ENCODE assay signal across 16 cellular contexts in genomic region chr2:129753261-129753660, GRCh38.
DNase-seq lines count a peak whose midpoint lies in the region; ATAC-seq and TF ChIP-seq lines count a peak whose summit lies in the region.
"Had no signal": no experiment of that assay in that cellular context is flagged by ENCODE, and none has a peak within 500 bp of the region (broad histone marks: within the 10 kb centered on the region; RNA-seq: fewer than 3 reads in every experiment).

No MANE protein-coding gene starts in this region.

- peak overlapping the region in 1 of 3 experiments; percentile 21; a peak in 2 of 7 replicates for H3K27ac Mint-ChIP-seq in H9
- H3K27ac Mint-ChIP-seq in endodermal cell: peak overlapping the region; percentile 20
- peak overlapping the region; percentile 45 for H3K27ac Mint-ChIP-seq in mesothelial cell of epicardium
- no peak overlapping the region for H3K27ac Mint-ChIP-seq in type B pancreatic cell
- H3K27ac Mint-ChIP-seq: CD4-positive, CD25-positive, alpha-beta regulatory T cell; CD8-positive, alpha-beta memory T cell had no signal

- no peak overlapping the region for H2BK5ac ChIP-seq in H9 (ENCODE audit: insufficient read length, low read length)

- H3K27me3 ChIP-seq in H9 (ENCODE audit: insufficient read depth, low read length) (no peaks in the 10 kb centered on the region), endodermal cell (ENCODE audit: control insufficient read depth, insufficient read depth, low read length, poor library complexity, severe bottlenecking) (no peaks in the 10 kb centered on the region), right lobe of liver (no peaks in the 10 kb centered on the region)
- H3K27me3 ChIP-seq: BE2C had no signal

- H3K4ac ChIP-seq in H9 (ENCODE audit: low read depth, low read length): no peak overlapping the region

- H3K23ac ChIP-seq in H9 (ENCODE audit: insufficient read length, low read depth, low read length): no peak overlapping the region

- no peaks in the 10 kb centered on the region for H3K9me3 ChIP-seq in H9 (ENCODE audit: control insufficient read depth, low read depth, low read length)
- H3K9me3 ChIP-seq in endodermal cell (ENCODE audit: control insufficient read depth, low read length): no peaks in the 10 kb centered on the region
- H3K9me3 ChIP-seq in right lobe of liver: no peaks in the 10 kb centered on the region
- H3K9me3 ChIP-seq: BE2C, Caco-2, HAP-1 had no signal

- no peak overlapping the region for H4K8ac ChIP-seq in H9 (replicated peaks; ENCODE audit: insufficient read length, low read depth, low read length)

- H2BK120ac ChIP-seq in H9 (ENCODE audit: low read depth, low read length, poor library complexity, severe bottlenecking): no peak overlapping the region

- H2AFZ ChIP-seq in H9 (ENCODE audit: low read length): no peak overlapping the region

- H3K4me1 Mint-ChIP-seq in H9 (peaks cover 26 to 27% of the 10 kb centered on the region in 2 experiments), endodermal cell (peaks cover 5% of the 10 kb centered on the region), mesothelial cell of epicardium (peaks cover 46% of the 10 kb centered on the region), type B pancreatic cell (ENCODE audit: unreplicated experiment) (peaks cover 8% of the 10 kb centered on the region)
- H3K4me1 Mint-ChIP-seq: CD4-positive, CD25-positive, alpha-beta regulatory T cell had no signal

- no peak for ATAC-seq in right lobe of liver

- no peak overlapping the region for H3T11ph ChIP-seq in H9 (ENCODE audit: low read length)

- no peak overlapping the region for H3K4me3 Mint-ChIP-seq in H9
- H3K4me3 Mint-ChIP-seq in endodermal cell: no peak overlapping the region
- H3K4me3 Mint-ChIP-seq in mesothelial cell of epicardium: no peak overlapping the region
- no peak overlapping the region for H3K4me3 Mint-ChIP-seq in type B pancreatic cell
- H3K4me3 Mint-ChIP-seq: CD4-positive, CD25-positive, alpha-beta regulatory T cell; CD8-positive, alpha-beta memory T cell had no signal

- no peaks in the 10 kb centered on the region for H4K20me1 ChIP-seq in H9 (ENCODE audit: control insufficient read depth, insufficient read depth, insufficient read length)

- H2BK12ac ChIP-seq in H9 (ENCODE audit: insufficient read length, low read depth, low read length): no peak overlapping the region

- no peaks in the 10 kb centered on the region for H3K23me2 ChIP-seq in H9 (ENCODE audit: insufficient read length, low read depth, low read length, poor library complexity, severe bottlenecking)

- H3K56ac ChIP-seq in H9 (ENCODE audit: insufficient read length, low read depth, low read length): no peak overlapping the region

- H3K36me3 ChIP-seq in endodermal cell (ENCODE audit: control insufficient read depth, insufficient read depth, low read length): no peaks in the 10 kb centered on the region
- no peaks in the 10 kb centered on the region for H3K36me3 ChIP-seq in right lobe of liver
- H3K36me3 ChIP-seq: BE2C, HAP-1 had no signal

- no peaks in the 10 kb centered on the region for H3K79me1 ChIP-seq in H9 (ENCODE audit: insufficient read depth, low read depth, low read length, poor library complexity, severe bottlenecking)

- H3K14ac ChIP-seq in H9 (ENCODE audit: insufficient read depth, low read length): no peak overlapping the region

- H3K4me1 ChIP-seq in H9 (ENCODE audit: insufficient read depth, low read length) (0 out of 2 replicates have a peak, but pooled peaks cover 2% of the 10 kb centered on the region), endodermal cell (ENCODE audit: control insufficient read depth, insufficient read depth, low read length) (no peaks in the 10 kb centered on the region), right lobe of liver (no peaks in the 10 kb centered on the region)
- H3K4me1 ChIP-seq: BE2C, Caco-2 had no signal

- no peak overlapping the region for H2BK20ac ChIP-seq in H9 (ENCODE audit: low read depth, low read length, poor library complexity, severe bottlenecking)

- no peak overlapping the region for H4K91ac ChIP-seq in H9 (ENCODE audit: insufficient read length, low read depth, low read length)

- TF ChIP-seq POLR2A in right lobe of liver (IDR thresholded peaks at IDR 0.05): no peak

- no peaks in the 10 kb centered on the region for H3K79me2 ChIP-seq in H9 (ENCODE audit: insufficient read depth, low read length)

- no peak overlapping the region for H2BK15ac ChIP-seq in H9 (ENCODE audit: low read depth, low read length)

- H3K4me3 ChIP-seq in endodermal cell (ENCODE audit: low read length) (no peak overlapping the region), right lobe of liver (no peak overlapping the region)
- H3K4me3 ChIP-seq: HAP-1 had no signal

- H3K9ac ChIP-seq in H9 (ENCODE audit: extremely low read depth, insufficient read length, low read length) (no peak overlapping the region), endodermal cell (ENCODE audit: extremely low read depth, low read length, poor library complexity, severe bottlenecking) (no peak overlapping the region)

- H3K18ac ChIP-seq in H9 (ENCODE audit: insufficient read length, low read depth, low read length): no peak overlapping the region

- H3K27ac ChIP-seq in H9 (ENCODE audit: insufficient read length, low read depth, low read length) (no peak overlapping the region), endodermal cell (ENCODE audit: low read depth, low read length) (no peak overlapping the region), right lobe of liver (no peak overlapping the region)

- no peak for TF ChIP-seq CTCF in H9 (conservative IDR thresholded peaks at IDR 0.05)
- TF ChIP-seq CTCF in endodermal cell (conservative IDR thresholded peaks at IDR 0.05): no peak
- TF ChIP-seq CTCF in mesothelial cell of epicardium (IDR thresholded peaks at IDR 0.05; ENCODE audit: unreplicated experiment): no peak
- TF ChIP-seq CTCF in type B pancreatic cell (conservative IDR thresholded peaks at IDR 0.05): no peak
- TF ChIP-seq CTCF in right lobe of liver (IDR thresholded peaks at IDR 0.05): no peak

- H2AK5ac ChIP-seq in H9 (ENCODE audit: insufficient read length, low read length): no peak overlapping the region

- H3K36me3 Mint-ChIP-seq in H9 (ENCODE audit: insufficient read depth in 1 of 3, low read depth in 3 of 3) (peaks cover 2 to 5% (median 4%) of the 10 kb centered on the region in 3 experiments; a peak in 2 of 7 replicates), endodermal cell (ENCODE audit: low read depth) (no peaks in the 10 kb centered on the region), mesothelial cell of epicardium (peaks cover 17% of the 10 kb centered on the region), type B pancreatic cell (no peaks in the 10 kb centered on the region)
- H3K36me3 Mint-ChIP-seq: CD4-positive, CD25-positive, alpha-beta regulatory T cell; CD8-positive, alpha-beta memory T cell had no signal

- DNase-seq in H9: peak; percentile 49
- peak; percentile 84 for DNase-seq in endodermal cell
- DNase-seq in mesothelial cell of epicardium (ENCODE audit: low spot score in 2 of 2, unreplicated experiment in 2 of 2): no peak
- peak; percentile 13 for DNase-seq in type B pancreatic cell (ENCODE audit: extremely low spot score, unreplicated experiment)
- no peak for DNase-seq in right lobe of liver
- DNase-seq in HT-29 (ENCODE audit: low spot score): no peak
- DNase-seq in NCI-H146 treated with DMSO at 0.1 percent for 48 hours (lab: John Stamatoyannopoulos, UW; ENCODE audit: unreplicated experiment): no peak
- no peak for DNase-seq in central memory CD4-positive, alpha-beta T cell
- DNase-seq: BE2C; C1 segment of cervical spinal cord; Caco-2; CD4-positive, CD25-positive, alpha-beta regulatory T cell; CD8-positive, alpha-beta memory T cell; GDM1; GOT3 had no signal

- no peak overlapping the region for H3K4me2 ChIP-seq in H9 (ENCODE audit: insufficient read depth, insufficient read length, low read length)

- peaks cover 6 to 11% of the 10 kb centered on the region in 2 experiments for H3K9me3 Mint-ChIP-seq in H9
- peaks cover 5% of the 10 kb centered on the region for H3K9me3 Mint-ChIP-seq in endodermal cell
- H3K9me3 Mint-ChIP-seq in mesothelial cell of epicardium: peaks cover 21% of the 10 kb centered on the region
- H3K9me3 Mint-ChIP-seq in type B pancreatic cell: peaks cover 6% of the 10 kb centered on the region

- peaks cover 12% of the 10 kb centered on the region for H3K27me3 Mint-ChIP-seq in H9 (ENCODE audit: low read depth)
- H3K27me3 Mint-ChIP-seq in endodermal cell (ENCODE audit: insufficient read depth): peaks cover 6% of the 10 kb centered on the region
- no peaks in the 10 kb centered on the region for H3K27me3 Mint-ChIP-seq in mesothelial cell of epicardium (ENCODE audit: low read depth)
- peaks cover 12% of the 10 kb centered on the region for H3K27me3 Mint-ChIP-seq in type B pancreatic cell
- H3K27me3 Mint-ChIP-seq: CD4-positive, CD25-positive, alpha-beta regulatory T cell had no signal

- intact Hi-C loops in right lobe of liver (cut with DNase I): no loop called here

- no CpG with 5 or more reads among the region's 8 CpGs for WGBS in H9 (ENCODE audit: extremely low coverage, insufficient read length, low lambda C conversion rate)
- WGBS in endodermal cell (ENCODE audit: insufficient coverage in 1 of 2, insufficient read length in 1 of 2), 2 experiments: 88 to 92% methylated on average over 6 to 8 of the region's 8 CpGs
- 67% methylated on average over 7 of the region's 8 CpGs for WGBS in right lobe of liver (ENCODE audit: insufficient coverage, low coverage, low lambda C conversion rate, missing lambda C conversion rate)

- no peak overlapping the region for H4K5ac ChIP-seq in H9 (ENCODE audit: insufficient read length, low read depth, low read length)

Comparison
In these comparisons a context has a peak if more than half of its experiments do, and no peak if none do; other contexts are left out.
1. DNase-seq: peak in H9 (single experiment), endodermal cell (single experiment) and type B pancreatic cell (single experiment); none in mesothelial cell of epicardium (0 of 2), right lobe of liver (0 of 3), HT-29 (single experiment), NCI-H146 treated with DMSO at 0.1 percent for 48 hours (single experiment) and central memory CD4-positive, alpha-beta T cell (single experiment).